Comparison of ENCODE assay signal across 24 cellular contexts in genomic region chr16:28900601-28901000, GRCh38. TPM values are rescaled to one million over a fixed set of nuclear protein-coding genes. Genes with fewer than 3 reads are reported as not detected.
DNase-seq lines count a peak whose midpoint lies in the region; ATAC-seq, FAIRE-seq and TF ChIP-seq lines count a peak whose summit lies in the region.
"Had no signal": no experiment of that assay in that cellular context is flagged by ENCODE, and none has a peak within 500 bp of the region (broad histone marks: within the 10 kb centered on the region; RNA-seq: fewer than 3 reads in every experiment).

No MANE protein-coding gene starts in this region.

- H4K20me1 ChIP-seq in HepG2 (ENCODE audit: insufficient read depth, low read length) (no peaks in the 10 kb centered on the region), astrocyte (ENCODE audit: insufficient read depth, low read length) (no peaks in the 10 kb centered on the region)

- intact Hi-C loops in HepG2 (cut with micrococcal nuclease; ENCODE audit: unreplicated experiment) (no loop called here), right lobe of liver (cut with DNase I) (no loop called here)

- H3K9ac ChIP-seq in HepG2 (ENCODE audit: insufficient read depth, low read depth, low read length) (no peak overlapping the region), astrocyte (ENCODE audit: low read length) (no peak overlapping the region)

- CTCF ChIA-PET in HepG2 (lab: Yijun Ruan, JAX; ENCODE audit: low intra/inter-chr PET ratio, low total read pairs) = no interaction called here

- H3K9me3 Mint-ChIP-seq in astrocyte (ENCODE audit: unreplicated experiment) (no peaks in the 10 kb centered on the region), immature natural killer cell (no peaks in the 10 kb centered on the region)
- H3K9me3 Mint-ChIP-seq: CD8-positive, alpha-beta memory T cell had no signal

- H3K4me1 Mint-ChIP-seq in astrocyte (ENCODE audit: low read depth, unreplicated experiment) = peaks cover 8% of the 10 kb centered on the region
- H3K4me1 Mint-ChIP-seq in immature natural killer cell = peaks cover 0 to 5% of the 10 kb centered on the region in 2 donors

- H3K4me3 Mint-ChIP-seq in astrocyte (ENCODE audit: unreplicated experiment) (no peak overlapping the region), immature natural killer cell (no peak overlapping the region)
- H3K4me3 Mint-ChIP-seq: CD8-positive, alpha-beta memory T cell had no signal

- no peak for TF ChIP-seq CTCF in HepG2 (CRISPR knock-in tag; IDR thresholded peaks at IDR 0.05)
- TF ChIP-seq CTCF in right lobe of liver (IDR thresholded peaks at IDR 0.05) = no peak
- TF ChIP-seq CTCF in astrocyte (IDR thresholded peaks at IDR 0.05; ENCODE audit: insufficient read depth, low read depth, low read length) = no peak

- TF ChIP-seq POLR2A in HepG2 (IDR thresholded peaks at IDR 0.05; ENCODE audit: insufficient read depth in 1 of 2, low read depth in 2 of 2, low read length in 2 of 2) (no peak), right lobe of liver (IDR thresholded peaks at IDR 0.05) (no peak)

- H3K79me2 ChIP-seq in HepG2 (ENCODE audit: insufficient read depth, low read length) (no peaks in the 10 kb centered on the region), astrocyte (ENCODE audit: insufficient read depth, low read length) (no peaks in the 10 kb centered on the region)

- no TSS peak for BruUV-seq in HepG2 (replicated peaks; lab: Mats Ljungman, UMichigan)

- no peak for DNase-seq in HepG2 (ENCODE audit: low spot score)
- DNase-seq in right lobe of liver = no peak
- no peak for DNase-seq in astrocyte (ENCODE audit: low read depth)
- DNase-seq in NOMO-1 treated with dmso at 0.1 percent for 144 hours (lab: John Stamatoyannopoulos, UW; ENCODE audit: unreplicated experiment) = no peak
- no peak for DNase-seq in immature natural killer cell
- DNase-seq in GM19240 (ENCODE audit: insufficient read length, low spot score) = no peak
- DNase-seq: C1 segment of cervical spinal cord; CD8-positive, alpha-beta memory T cell; DMS53; MM.1S; NCI-H1092; NCI-H1436 treated with DMSO at 0.1 percent for 48 hours; NCI-H2029 treated with DMSO at 0.1 percent for 48 hours; NCI-H2171; NCI-H526 had no signal

- peaks cover 8% of the 10 kb centered on the region for H3K36me3 Mint-ChIP-seq in astrocyte (ENCODE audit: low read depth, unreplicated experiment)
- H3K36me3 Mint-ChIP-seq in immature natural killer cell = peaks cover 0 to 5% (median 0%) of the 10 kb centered on the region in 3 donors

- ATAC-seq in HepG2 (no peak), right lobe of liver (no peak)
- ATAC-seq: Panc1 had no signal

- TF ChIP-seq RAD21 in HepG2 (CRISPR knock-in tag; IDR thresholded peaks at IDR 0.05) = no peak

- no peak overlapping the region for H3K4me3 ChIP-seq in HepG2 (replicated peaks in 1 of 3; ENCODE audit: insufficient read depth in 1 of 3, low read depth in 2 of 3, low read length in 3 of 3)
- no peak overlapping the region for H3K4me3 ChIP-seq in right lobe of liver
- H3K4me3 ChIP-seq in astrocyte (ENCODE audit: insufficient read depth, low read depth, low read length) = no peak overlapping the region

- in situ Hi-C loops in HepG2 (cut with HindIII; ENCODE audit: extremely low pct_ligation_motif_present, low pct_unique_long_range_greater_than_20kb) = no loop called here

- H3K36me3 ChIP-seq in HepG2 (replicated peaks in 1 of 2; ENCODE audit: control insufficient read depth in 1 of 2, insufficient read depth in 2 of 2, low read length in 2 of 2) = peaks cover 12 to 15% of the 10 kb centered on the region in 2 experiments
- no peaks in the 10 kb centered on the region for H3K36me3 ChIP-seq in right lobe of liver
- no peaks in the 10 kb centered on the region for H3K36me3 ChIP-seq in astrocyte (ENCODE audit: insufficient read depth, low read length)

- H3K27me3 ChIP-seq in HepG2 (ENCODE audit: control insufficient read depth in 1 of 2, insufficient read depth in 2 of 2, low read length in 2 of 2) = no peaks in the 10 kb centered on the region
- no peaks in the 10 kb centered on the region for H3K27me3 ChIP-seq in right lobe of liver
- H3K27me3 ChIP-seq in astrocyte (ENCODE audit: insufficient read depth, low read length) = no peaks in the 10 kb centered on the region

- H3K27ac ChIP-seq in HepG2 (ENCODE audit: extremely low read length, insufficient read depth, low read length) (no peak overlapping the region), right lobe of liver (no peak overlapping the region), astrocyte (ENCODE audit: low read depth, low read length) (no peak overlapping the region)
- H3K27ac ChIP-seq: HL-60 had no signal

- H3K4me2 ChIP-seq in HepG2 (ENCODE audit: low read depth, low read length) (no peak overlapping the region), astrocyte (ENCODE audit: low read length) (no peak overlapping the region)

- TF ChIP-seq EP300 in HepG2 (IDR thresholded peaks at IDR 0.05; ENCODE audit: low read depth in 2 of 2, low read length in 2 of 2) = no peak
- no peak for TF ChIP-seq EP300 in HepG2 (CRISPR knock-in tag; IDR thresholded peaks at IDR 0.05; ENCODE audit: borderline replicate concordance)

- FAIRE-seq in HepG2 (lab: Jason Lieb, UNC) = no peak
- FAIRE-seq in astrocyte (lab: Jason Lieb, UNC) = no peak
- FAIRE-seq: A204.1, GM12892, GM18507, H54 had no signal

- H3K4me1 ChIP-seq in HepG2 (ENCODE audit: insufficient read depth, low read length) (peaks cover 7% of the 10 kb centered on the region), right lobe of liver (no peaks in the 10 kb centered on the region), astrocyte (ENCODE audit: insufficient read depth, low read length) (no peaks in the 10 kb centered on the region)

- WGBS in HepG2 (ENCODE audit: low lambda C conversion rate) = 96% methylated on average over 25 of the region's 25 CpGs
- WGBS in right lobe of liver (ENCODE audit: insufficient coverage, low coverage, low lambda C conversion rate, missing lambda C conversion rate) = 94% methylated on average over 8 of the region's 25 CpGs

- POLR2A ChIA-PET in HepG2 (lab: Yijun Ruan, JAX) = no interaction called here

- H3K9me3 ChIP-seq in HepG2 (ENCODE audit: low read length) (no peaks in the 10 kb centered on the region), right lobe of liver (no peaks in the 10 kb centered on the region), astrocyte (ENCODE audit: insufficient read depth, low read depth, low read length) (no peaks in the 10 kb centered on the region)

- no peaks in the 10 kb centered on the region for H3K27me3 Mint-ChIP-seq in astrocyte (ENCODE audit: low read depth, unreplicated experiment)
- no peaks in the 10 kb centered on the region for H3K27me3 Mint-ChIP-seq in immature natural killer cell (ENCODE audit: low read depth in 3 of 3)
- H3K27me3 Mint-ChIP-seq: CD8-positive, alpha-beta memory T cell had no signal

- H3K27ac Mint-ChIP-seq in astrocyte (ENCODE audit: unreplicated experiment) (peak overlapping the region; percentile 47), immature natural killer cell (no peak overlapping the region)

- no peak overlapping the region for H2AFZ ChIP-seq in HepG2 (ENCODE audit: low read length)
- no peak overlapping the region for H2AFZ ChIP-seq in astrocyte (ENCODE audit: low read depth, low read length)

RNA-seq across cellular contexts. Expression of gene ATP2A1, which starts 22.3 kb away (rescaled TPM):
- total RNA-seq in HepG2 (2016; rRNA removed; fragmentation: Illumina TruSeq; extraction: Trizol) (0.70 and 3.2 TPM in 2 replicates), right lobe of liver (1 to 10 TPM in 2 of 6 experiments, under 1 TPM in 4; 0.42 to 3.6 (median 0.77) TPM), astrocyte (1.0 and 2.0 TPM in 2 replicates)
- 1.1 and 1.9 TPM in 2 replicates for total RNA-seq in HepG2 (2016; cell fraction: cytosol; rRNA removed; fragmentation: Illumina TruSeq; extraction: Trizol; ENCODE audit: low read depth)
- total RNA-seq in HepG2 (2016; cell fraction: insoluble cytoplasmic fraction; rRNA removed; fragmentation: Illumina TruSeq; extraction: Trizol) = 0.30 and 2.0 TPM in 2 replicates
- 0.65 and 1.3 TPM in 2 replicates for total RNA-seq in HepG2 (2016; cell fraction: membrane; rRNA removed; fragmentation: Illumina TruSeq; extraction: Trizol)
- total RNA-seq in HepG2 (2016; cell fraction: nucleus; rRNA removed; fragmentation: Illumina TruSeq; extraction: Trizol) = 4.8 and 6.9 TPM in 2 replicates
- polyA plus RNA-seq in HepG2 (2011; rRNA removed) (12.5 and 16.4 TPM in 2 replicates), immature natural killer cell (under 1 TPM in 1 of 3 donors, not detected in 2; 0.31 TPM)
- polyA plus RNA-seq in HepG2 (2011; cell fraction: cytosol; rRNA removed) = 2.7 and 2.9 TPM in 2 replicates
- 149 and 332 TPM in 2 replicates for polyA plus RNA-seq in HepG2 (2011; cell fraction: nucleus; rRNA removed)
- 31.5 and 57.2 TPM in 2 replicates for polyA plus RNA-seq in HepG2 (2012)
- 0.51 TPM in 2 replicates for polyA plus RNA-seq in HepG2 (2016; cell fraction: cytosol; fragmentation: Illumina TruSeq; extraction: Trizol; ENCODE audit: low read depth)
- polyA plus RNA-seq in HepG2 (2016; cell fraction: insoluble cytoplasmic fraction; fragmentation: Illumina TruSeq; extraction: Trizol; ENCODE audit: low read depth) = 1.3 and 1.5 TPM in 2 replicates
- 0.87 and 1.9 TPM in 2 replicates for polyA plus RNA-seq in HepG2 (2016; cell fraction: membrane; fragmentation: Illumina TruSeq; extraction: Trizol; ENCODE audit: low read depth)
- 55.1 and 58.0 TPM in 2 replicates for polyA plus RNA-seq in HepG2 (2016; cell fraction: nucleus; fragmentation: Illumina TruSeq; extraction: Trizol; ENCODE audit: insufficient read depth, low read depth)
- 1.4 and 6.4 TPM in 2 replicates for polyA minus RNA-seq in HepG2 (2011; rRNA and poly(A)+ RNA removed; ENCODE audit: low replicate concordance)
- polyA minus RNA-seq in HepG2 (2011; cell fraction: cytosol; rRNA and poly(A)+ RNA removed) = 0.59 and 1.4 TPM in 2 replicates
- 26.7 and 30.8 TPM in 2 replicates for polyA minus RNA-seq in HepG2 (2011; cell fraction: nucleus; rRNA and poly(A)+ RNA removed)
- total RNA-seq: HT1080, SK-MEL-5 had no signal
- polyA plus RNA-seq: CD8-positive, alpha-beta memory T cell had no signal

RNA-seq across cellular contexts. Expression of gene RABEP2, which starts 24.4 kb away (rescaled TPM):
- total RNA-seq in HepG2 (2016; rRNA removed; fragmentation: Illumina TruSeq; extraction: Trizol) (16.1 and 18.4 TPM in 2 replicates), right lobe of liver (10 to 100 TPM in 2 of 6 experiments, 1 to 10 TPM in 4; 5.0 to 21.0 (median 9.1) TPM), astrocyte (18.6 and 19.4 TPM in 2 replicates)
- 2.9 and 3.6 TPM in 2 replicates for total RNA-seq in HepG2 (2016; cell fraction: cytosol; rRNA removed; fragmentation: Illumina TruSeq; extraction: Trizol; ENCODE audit: low read depth)
- total RNA-seq in HepG2 (2016; cell fraction: insoluble cytoplasmic fraction; rRNA removed; fragmentation: Illumina TruSeq; extraction: Trizol) = 13.9 and 19.6 TPM in 2 replicates
- total RNA-seq in HepG2 (2016; cell fraction: membrane; rRNA removed; fragmentation: Illumina TruSeq; extraction: Trizol) = 7.5 and 8.4 TPM in 2 replicates
- total RNA-seq in HepG2 (2016; cell fraction: nucleus; rRNA removed; fragmentation: Illumina TruSeq; extraction: Trizol) = 10.2 and 11.4 TPM in 2 replicates
- polyA plus RNA-seq in HepG2 (2011; rRNA removed) (10.8 and 12.4 TPM in 2 replicates), immature natural killer cell (10 to 100 TPM in 1 of 3 donors, 1 to 10 TPM in 2; 6.3 to 13.9 (median 9.6) TPM)
- 8.5 and 13.3 TPM in 2 replicates for polyA plus RNA-seq in HepG2 (2011; cell fraction: cytosol; rRNA removed)
- 28.2 and 32.3 TPM in 2 replicates for polyA plus RNA-seq in HepG2 (2011; cell fraction: nucleus; rRNA removed)
- polyA plus RNA-seq in HepG2 (2012) = 5.7 and 7.3 TPM in 2 replicates
- 1.9 and 2.8 TPM in 2 replicates for polyA plus RNA-seq in HepG2 (2016; cell fraction: cytosol; fragmentation: Illumina TruSeq; extraction: Trizol; ENCODE audit: low read depth)
- polyA plus RNA-seq in HepG2 (2016; cell fraction: insoluble cytoplasmic fraction; fragmentation: Illumina TruSeq; extraction: Trizol; ENCODE audit: low read depth) = 9.8 and 12.4 TPM in 2 replicates
- polyA plus RNA-seq in HepG2 (2016; cell fraction: membrane; fragmentation: Illumina TruSeq; extraction: Trizol; ENCODE audit: low read depth) = 4.5 and 4.9 TPM in 2 replicates
- 17.2 and 17.9 TPM in 2 replicates for polyA plus RNA-seq in HepG2 (2016; cell fraction: nucleus; fragmentation: Illumina TruSeq; extraction: Trizol; ENCODE audit: insufficient read depth, low read depth)
- polyA minus RNA-seq in HepG2 (2011; rRNA and poly(A)+ RNA removed; ENCODE audit: low replicate concordance) = 5.5 and 7.5 TPM in 2 replicates
- polyA minus RNA-seq in HepG2 (2011; cell fraction: cytosol; rRNA and poly(A)+ RNA removed) = 5.5 and 7.4 TPM in 2 replicates
- 6.2 and 7.5 TPM in 2 replicates for polyA minus RNA-seq in HepG2 (2011; cell fraction: nucleus; rRNA and poly(A)+ RNA removed)

RNA-seq across cellular contexts. Expression of gene CD19, which starts 31.2 kb away (rescaled TPM):
- total RNA-seq in HepG2 (2016; rRNA removed; fragmentation: Illumina TruSeq; extraction: Trizol) = 0.48 and 0.55 TPM in 2 replicates
- 0.26 TPM in 1 of 2 replicates, not detected in the other for total RNA-seq in HepG2 (2016; cell fraction: cytosol; rRNA removed; fragmentation: Illumina TruSeq; extraction: Trizol; ENCODE audit: low read depth)
- total RNA-seq in HepG2 (2016; cell fraction: insoluble cytoplasmic fraction; rRNA removed; fragmentation: Illumina TruSeq; extraction: Trizol) = 0.34 and 0.37 TPM in 2 replicates
- 0.24 TPM in 1 of 2 replicates, not detected in the other for total RNA-seq in HepG2 (2016; cell fraction: membrane; rRNA removed; fragmentation: Illumina TruSeq; extraction: Trizol)
- total RNA-seq in HepG2 (2016; cell fraction: nucleus; rRNA removed; fragmentation: Illumina TruSeq; extraction: Trizol) = not detected in 2 replicates
- 1.1 and 1.2 TPM in 2 replicates for polyA plus RNA-seq in HepG2 (2011; rRNA removed)
- polyA plus RNA-seq in HepG2 (2011; cell fraction: cytosol; rRNA removed) = 0.92 and 2.2 TPM in 2 replicates
- polyA plus RNA-seq in HepG2 (2011; cell fraction: nucleus; rRNA removed) = 2.1 and 2.5 TPM in 2 replicates
- polyA plus RNA-seq in HepG2 (2012) = 1.6 and 2.5 TPM in 2 replicates
- polyA plus RNA-seq in HepG2 (2016; cell fraction: cytosol; fragmentation: Illumina TruSeq; extraction: Trizol; ENCODE audit: low read depth) = 0.05 and 0.07 TPM in 2 replicates
- 0.64 and 0.67 TPM in 2 replicates for polyA plus RNA-seq in HepG2 (2016; cell fraction: insoluble cytoplasmic fraction; fragmentation: Illumina TruSeq; extraction: Trizol; ENCODE audit: low read depth)
- polyA plus RNA-seq in HepG2 (2016; cell fraction: membrane; fragmentation: Illumina TruSeq; extraction: Trizol; ENCODE audit: low read depth) = 0.10 TPM in 1 of 2 replicates, not detected in the other
- 0.32 and 0.45 TPM in 2 replicates for polyA plus RNA-seq in HepG2 (2016; cell fraction: nucleus; fragmentation: Illumina TruSeq; extraction: Trizol; ENCODE audit: insufficient read depth, low read depth)
- 0.07 and 1.0 TPM in 2 replicates for polyA minus RNA-seq in HepG2 (2011; rRNA and poly(A)+ RNA removed; ENCODE audit: low replicate concordance)
- polyA minus RNA-seq in HepG2 (2011; cell fraction: cytosol; rRNA and poly(A)+ RNA removed) = not detected in 2 replicates
- 0.39 and 0.75 TPM in 2 replicates for polyA minus RNA-seq in HepG2 (2011; cell fraction: nucleus; rRNA and poly(A)+ RNA removed)
- under 1 TPM in 1 of 6 experiments, not detected in 5; 0.10 TPM for total RNA-seq in right lobe of liver
- not detected in 2 replicates for total RNA-seq in astrocyte
- under 1 TPM; 0.18 to 0.29 (median 0.27) TPM for polyA plus RNA-seq in immature natural killer cell
- total RNA-seq: CD8-positive, alpha-beta memory T cell; HT1080; LHCN-M2; SK-MEL-5 had no signal
- polyA plus RNA-seq: CD8-positive, alpha-beta memory T cell had no signal

RNA-seq across cellular contexts. Expression of gene SH2B1, which starts 37.0 kb away (rescaled TPM):
- total RNA-seq in HepG2 (2016; rRNA removed; fragmentation: Illumina TruSeq; extraction: Trizol) (15.6 and 23.3 TPM in 2 replicates), right lobe of liver (10 to 100 TPM; 13.2 to 27.1 (median 20.6) TPM), astrocyte (27.6 and 34.2 TPM in 2 replicates)
- 22.5 and 27.1 TPM in 2 replicates for total RNA-seq in HepG2 (2016; cell fraction: cytosol; rRNA removed; fragmentation: Illumina TruSeq; extraction: Trizol; ENCODE audit: low read depth)
- total RNA-seq in HepG2 (2016; cell fraction: insoluble cytoplasmic fraction; rRNA removed; fragmentation: Illumina TruSeq; extraction: Trizol) = 13.4 and 24.5 TPM in 2 replicates
- 16.3 and 21.4 TPM in 2 replicates for total RNA-seq in HepG2 (2016; cell fraction: membrane; rRNA removed; fragmentation: Illumina TruSeq; extraction: Trizol)
- total RNA-seq in HepG2 (2016; cell fraction: nucleus; rRNA removed; fragmentation: Illumina TruSeq; extraction: Trizol) = 30.1 and 30.6 TPM in 2 replicates
- polyA plus RNA-seq in HepG2 (2011; rRNA removed) (30.8 and 40.2 TPM in 2 replicates), immature natural killer cell (1 to 10 TPM; 1.4 to 3.0 (median 1.6) TPM)
- polyA plus RNA-seq in HepG2 (2011; cell fraction: cytosol; rRNA removed) = 15.2 and 19.8 TPM in 2 replicates
- 198 and 224 TPM in 2 replicates for polyA plus RNA-seq in HepG2 (2011; cell fraction: nucleus; rRNA removed)
- polyA plus RNA-seq in HepG2 (2012) = 35.0 and 37.6 TPM in 2 replicates
- polyA plus RNA-seq in HepG2 (2016; cell fraction: cytosol; fragmentation: Illumina TruSeq; extraction: Trizol; ENCODE audit: low read depth) = 4.3 and 6.0 TPM in 2 replicates
- polyA plus RNA-seq in HepG2 (2016; cell fraction: insoluble cytoplasmic fraction; fragmentation: Illumina TruSeq; extraction: Trizol; ENCODE audit: low read depth) = 18.0 and 21.1 TPM in 2 replicates
- 12.3 and 13.6 TPM in 2 replicates for polyA plus RNA-seq in HepG2 (2016; cell fraction: membrane; fragmentation: Illumina TruSeq; extraction: Trizol; ENCODE audit: low read depth)
- polyA plus RNA-seq in HepG2 (2016; cell fraction: nucleus; fragmentation: Illumina TruSeq; extraction: Trizol; ENCODE audit: insufficient read depth, low read depth) = 82.4 and 89.4 TPM in 2 replicates
- 44.5 and 55.4 TPM in 2 replicates for polyA minus RNA-seq in HepG2 (2011; rRNA and poly(A)+ RNA removed; ENCODE audit: low replicate concordance)
- polyA minus RNA-seq in HepG2 (2011; cell fraction: cytosol; rRNA and poly(A)+ RNA removed) = 10.5 and 11.6 TPM in 2 replicates
- polyA minus RNA-seq in HepG2 (2011; cell fraction: nucleus; rRNA and poly(A)+ RNA removed) = 36.8 and 48.6 TPM in 2 replicates

RNA-seq across cellular contexts. Expression of gene NFATC2IP, which starts 50.1 kb away (rescaled TPM):
- total RNA-seq in HepG2 (2016; rRNA removed; fragmentation: Illumina TruSeq; extraction: Trizol) (18.2 and 32.1 TPM in 2 replicates), right lobe of liver (10 to 100 TPM; 10.3 to 16.5 (median 13.1) TPM), astrocyte (25.0 and 32.6 TPM in 2 replicates)
- 8.8 and 9.0 TPM in 2 replicates for total RNA-seq in HepG2 (2016; cell fraction: cytosol; rRNA removed; fragmentation: Illumina TruSeq; extraction: Trizol; ENCODE audit: low read depth)
- total RNA-seq in HepG2 (2016; cell fraction: insoluble cytoplasmic fraction; rRNA removed; fragmentation: Illumina TruSeq; extraction: Trizol) = 16.5 and 31.5 TPM in 2 replicates
- 13.0 and 14.4 TPM in 2 replicates for total RNA-seq in HepG2 (2016; cell fraction: membrane; rRNA removed; fragmentation: Illumina TruSeq; extraction: Trizol)
- 39.2 and 44.2 TPM in 2 replicates for total RNA-seq in HepG2 (2016; cell fraction: nucleus; rRNA removed; fragmentation: Illumina TruSeq; extraction: Trizol)
- polyA plus RNA-seq in HepG2 (2011; rRNA removed) (46.6 and 48.5 TPM in 2 replicates), immature natural killer cell (10 to 100 TPM; 22.2 to 37.3 (median 33.0) TPM)
- polyA plus RNA-seq in HepG2 (2011; cell fraction: cytosol; rRNA removed) = 17.8 and 17.9 TPM in 2 replicates
- polyA plus RNA-seq in HepG2 (2011; cell fraction: nucleus; rRNA removed) = 95.6 and 102 TPM in 2 replicates
- polyA plus RNA-seq in HepG2 (2012) = 21.4 and 26.1 TPM in 2 replicates
- 2.0 and 2.2 TPM in 2 replicates for polyA plus RNA-seq in HepG2 (2016; cell fraction: cytosol; fragmentation: Illumina TruSeq; extraction: Trizol; ENCODE audit: low read depth)
- polyA plus RNA-seq in HepG2 (2016; cell fraction: insoluble cytoplasmic fraction; fragmentation: Illumina TruSeq; extraction: Trizol; ENCODE audit: low read depth) = 17.1 and 18.6 TPM in 2 replicates
- 5.0 and 5.5 TPM in 2 replicates for polyA plus RNA-seq in HepG2 (2016; cell fraction: membrane; fragmentation: Illumina TruSeq; extraction: Trizol; ENCODE audit: low read depth)
- 172 and 177 TPM in 2 replicates for polyA plus RNA-seq in HepG2 (2016; cell fraction: nucleus; fragmentation: Illumina TruSeq; extraction: Trizol; ENCODE audit: insufficient read depth, low read depth)
- 44.3 and 90.2 TPM in 2 replicates for polyA minus RNA-seq in HepG2 (2011; rRNA and poly(A)+ RNA removed; ENCODE audit: low replicate concordance)
- 8.3 and 8.6 TPM in 2 replicates for polyA minus RNA-seq in HepG2 (2011; cell fraction: cytosol; rRNA and poly(A)+ RNA removed)
- 49.6 and 61.2 TPM in 2 replicates for polyA minus RNA-seq in HepG2 (2011; cell fraction: nucleus; rRNA and poly(A)+ RNA removed)
